Comparison of ENCODE assay signal across 8 cellular contexts in genomic region chr7:5426226-5426475, GRCh38. TPM values are rescaled to one million over a fixed set of nuclear protein-coding genes. Genes with fewer than 3 reads are reported as not detected.
DNase-seq lines count a peak whose midpoint lies in the region; ATAC-seq, FAIRE-seq and TF ChIP-seq lines count a peak whose summit lies in the region.

No MANE protein-coding gene starts in this region.

- in situ Hi-C loops in Panc1 (cut with HindIII; ENCODE audit: low pct_unique_long_range_greater_than_20kb, low sequenced_read_pairs), result no loop called here

- peaks cover 0 to 2% (median 0%) of the 10 kb centered on the region in 3 experiments; a peak in 1 of 7 replicates for H3K36me3 Mint-ChIP-seq in H9 (ENCODE audit: insufficient read depth in 1 of 3, low read depth in 3 of 3)

- no peak overlapping the region for H3K56ac ChIP-seq in H9 (ENCODE audit: insufficient read length, low read depth, low read length)

- peaks cover 5% of the 10 kb centered on the region; the same call in 1 of the 2 replicates for H3K36me3 ChIP-seq in Panc1 (ENCODE audit: control insufficient read depth, insufficient read depth, low read length)

- TF ChIP-seq CTCF in H9 (conservative IDR thresholded peaks at IDR 0.05) (no peak), Panc1 (IDR thresholded peaks at IDR 0.05) (no peak), retinal pigment epithelial cell (conservative IDR thresholded peaks at IDR 0.05; ENCODE audit: low read depth, low read length) (no peak)

- no peak overlapping the region for H2BK5ac ChIP-seq in H9 (ENCODE audit: insufficient read length, low read length)

- POLR2A ChIA-PET in Panc1 (lab: Charles Lee), result interaction anchor here (0.6 to 0.8 kb wide), 2 partner anchors 9 to 42 kb away, joined by 3 to 6 read pairs; no protein-coding TSS in a partner anchor

- H3K23me2 ChIP-seq in H9 (ENCODE audit: insufficient read length, low read depth, low read length, poor library complexity, severe bottlenecking), result peaks cover 55% of the 10 kb centered on the region

- ATAC-seq in Panc1 (no peak), HG03439 (IDR thresholded peaks at IDR 0.05; ENCODE audit: unreplicated experiment) (no peak)

- H3K23ac ChIP-seq in H9 (ENCODE audit: insufficient read length, low read depth, low read length), result no peak overlapping the region

- peaks cover 63% of the 10 kb centered on the region for H3K27me3 Mint-ChIP-seq in H9 (ENCODE audit: low read depth)

- no peaks in the 10 kb centered on the region for H3K79me2 ChIP-seq in H9 (ENCODE audit: insufficient read depth, low read length)

- peaks cover 26 to 36% of the 10 kb centered on the region in 2 experiments for H3K4me1 Mint-ChIP-seq in H9

- H3K14ac ChIP-seq in H9 (ENCODE audit: insufficient read depth, low read length), result peak overlapping the region; percentile 96

- H3K18ac ChIP-seq in H9 (ENCODE audit: insufficient read length, low read depth, low read length), result peak overlapping the region; percentile 71

- H2AK5ac ChIP-seq in H9 (ENCODE audit: insufficient read length, low read length), result no peak overlapping the region

- H3K9me3 Mint-ChIP-seq in H9, result no peaks in the 10 kb centered on the region; a peak in 3 of 5 replicates

- no peaks in the 10 kb centered on the region for H3K4me1 ChIP-seq in H9 (ENCODE audit: insufficient read depth, low read length)
- H3K4me1 ChIP-seq in Panc1 (ENCODE audit: control insufficient read depth, insufficient read depth, low read length), result peaks cover 8% of the 10 kb centered on the region

- CTCF ChIA-PET in Panc1 (lab: Charles Lee), result interaction anchor here (0.6 kb wide), 1 partner anchor 265 kb away, joined by 3 read pairs; no protein-coding TSS in a partner anchor

- no peak for FAIRE-seq in HTR-8/SVneo (lab: Jason Lieb, UNC)

- intact Hi-C loops in Panc1 (cut with micrococcal nuclease; ENCODE audit: unreplicated experiment), result no loop called here

- H4K91ac ChIP-seq in H9 (ENCODE audit: insufficient read length, low read depth, low read length), result peak overlapping the region; percentile 29

- no CpG with 5 or more reads among the region's 13 CpGs for WGBS in H9 (ENCODE audit: extremely low coverage, insufficient read length, low lambda C conversion rate)

- no peaks in the 10 kb centered on the region for H4K20me1 ChIP-seq in H9 (ENCODE audit: control insufficient read depth, insufficient read depth, insufficient read length)

- H3K4me2 ChIP-seq in H9 (ENCODE audit: insufficient read depth, insufficient read length, low read length), result peak overlapping the region; percentile 58

- H3K4me3 Mint-ChIP-seq in H9, result peak overlapping the region; percentile 82 to 89

- H3K4me3 ChIP-seq in Panc1 (ENCODE audit: low read depth in 2 of 2, low read length in 2 of 2) (peak overlapping the region; percentile 89 to 98), retinal pigment epithelial cell (ENCODE audit: low read length) (peak overlapping the region; percentile 71)

- no peak overlapping the region for H4K5ac ChIP-seq in H9 (ENCODE audit: insufficient read length, low read depth, low read length)

- no peaks in the 10 kb centered on the region for H3K9me3 ChIP-seq in H9 (ENCODE audit: control insufficient read depth, low read depth, low read length)
- H3K9me3 ChIP-seq in Panc1 (ENCODE audit: control insufficient read depth, insufficient read depth, low read depth, low read length), result no peaks in the 10 kb centered on the region

- H3K27ac ChIP-seq in H9 (ENCODE audit: insufficient read length, low read depth, low read length), result no peak overlapping the region
- H3K27ac ChIP-seq in Panc1 (ENCODE audit: low read length), result peak overlapping the region; percentile 99

- DNase-seq in H9, result no peak
- no peak for DNase-seq in Panc1 (ENCODE audit: low read depth, low spot score)
- peak; percentile 49 for DNase-seq in fibroblast of peridontal ligament (ENCODE audit: extremely low read depth)
- no peak for DNase-seq in retinal pigment epithelial cell (ENCODE audit: low read depth)
- DNase-seq in hepatic stellate cell (ENCODE audit: low spot score), result no peak
- no peak for DNase-seq in iPS-NIHi11 (ENCODE audit: low spot score)
- DNase-seq in HTR-8/SVneo (ENCODE audit: insufficient read length, low spot score), result no peak

- H2BK120ac ChIP-seq in H9 (ENCODE audit: low read depth, low read length, poor library complexity, severe bottlenecking), result no peak overlapping the region

- H2AFZ ChIP-seq in H9 (ENCODE audit: low read length), result no peak overlapping the region

- peak overlapping the region; percentile 48 for H3K9ac ChIP-seq in H9 (ENCODE audit: extremely low read depth, insufficient read length, low read length)

- H2BK20ac ChIP-seq in H9 (ENCODE audit: low read depth, low read length, poor library complexity, severe bottlenecking), result no peak overlapping the region

- H3T11ph ChIP-seq in H9 (ENCODE audit: low read length), result no peak overlapping the region

- H2BK15ac ChIP-seq in H9 (ENCODE audit: low read depth, low read length), result no peak overlapping the region

- H3K4ac ChIP-seq in H9 (ENCODE audit: low read depth, low read length), result no peak overlapping the region

- H4K8ac ChIP-seq in H9 (replicated peaks; ENCODE audit: insufficient read length, low read depth, low read length), result no peak overlapping the region

- no peak overlapping the region for H2BK12ac ChIP-seq in H9 (ENCODE audit: insufficient read length, low read depth, low read length)

- BruUV-seq in Panc1 (replicated peaks; lab: Mats Ljungman, UMichigan), result no TSS peak

- H3K27me3 ChIP-seq in H9 (ENCODE audit: insufficient read depth, low read length) (peaks cover 45% of the 10 kb centered on the region), Panc1 (ENCODE audit: control insufficient read depth, insufficient read depth, low read length) (no peaks in the 10 kb centered on the region)

- peak overlapping the region in 2 of 3 experiments; percentile 70 to 95; a peak in 3 of 7 replicates for H3K27ac Mint-ChIP-seq in H9

- H3K79me1 ChIP-seq in H9 (ENCODE audit: insufficient read depth, low read depth, low read length, poor library complexity, severe bottlenecking), result no peaks in the 10 kb centered on the region

RNA-seq across cellular contexts. Expression of gene TNRC18, which starts 2.5 kb away (rescaled TPM):
- total RNA-seq in H9 (2021), result 21.2 and 21.6 TPM in 2 replicates
- total RNA-seq in Panc1 (2021; ENCODE audit: unreplicated experiment), result 148 TPM
- polyA plus RNA-seq in Panc1 (2012; ENCODE audit: insufficient read length), result 171 TPM
